22 cellular contexts compared by ENCODE assay signal in genomic region chr5:107135391-107135790, GRCh38.
DNase-seq lines count a peak whose midpoint lies in the region; ATAC-seq and TF ChIP-seq lines count a peak whose summit lies in the region.
"Had no signal": no experiment of that assay in that cellular context is flagged by ENCODE, and none has a peak within 500 bp of the region (broad histone marks: within the 10 kb centered on the region; RNA-seq: fewer than 3 reads in every experiment).

No MANE protein-coding gene starts in this region.

- H3K4me2 ChIP-seq in skeletal muscle satellite cell (ENCODE audit: low read length), result peak overlapping the region; percentile 51

- ATAC-seq in HG03039 (IDR thresholded peaks at IDR 0.05; ENCODE audit: unreplicated experiment) (no peak), GM19328 (IDR thresholded peaks at IDR 0.05; ENCODE audit: unreplicated experiment) (no peak), sciatic nerve (no peak)
- ATAC-seq: activated CD4-positive, CD25-positive, alpha-beta regulatory T cell treated with anti-CD3 and anti-CD28 coated beads, Interleukin-2, amount 50 U/mL, for 24 hours; activated T-helper 17 cell treated with anti-CD3 and anti-CD28 coated beads, Interleukin-2, amount 50 U/mL, for 72 hours; natural killer cell treated with Interleukin-12 subunit alpha and Interleukin-12 subunit beta and Interleukin-15 and Interleukin-18, amount 100 ng/mL, for 72 hours had no signal

- H3K4me3 ChIP-seq in astrocyte of the spinal cord (ENCODE audit: low read depth, low read length) (no peak overlapping the region), fibroblast of the aortic adventitia (ENCODE audit: low read depth, low read length) (no peak overlapping the region), skeletal muscle satellite cell (ENCODE audit: low read length) (no peak overlapping the region)

- no peaks in the 10 kb centered on the region for H3K27me3 ChIP-seq in skeletal muscle satellite cell (ENCODE audit: control insufficient read depth, insufficient read depth, low read length)
- H3K27me3 ChIP-seq: BE2C had no signal

- no peak for TF ChIP-seq CTCF in astrocyte of the spinal cord (IDR thresholded peaks at IDR 0.05; ENCODE audit: low read depth, low read length)
- no peak for TF ChIP-seq CTCF in fibroblast of the aortic adventitia (IDR thresholded peaks at IDR 0.05; ENCODE audit: insufficient read depth, low read length)

- no peaks in the 10 kb centered on the region for H3K36me3 ChIP-seq in skeletal muscle satellite cell (ENCODE audit: insufficient read depth, low read length)
- H3K36me3 ChIP-seq: BE2C had no signal

- H3K4me1 ChIP-seq in skeletal muscle satellite cell (ENCODE audit: control insufficient read depth, insufficient read depth, low read length), result peaks cover 13% of the 10 kb centered on the region
- H3K4me1 ChIP-seq: BE2C, Caco-2 had no signal

- H3K9ac ChIP-seq in skeletal muscle satellite cell (ENCODE audit: low read depth, low read length), result peak overlapping the region; percentile 34

- in situ Hi-C loops in astrocyte of the spinal cord (cut with HindIII; ENCODE audit: low sequenced_read_pairs), result no loop called here

- intact Hi-C loops in sciatic nerve (cut with DNase I), result no loop called here

- peaks cover 5% of the 10 kb centered on the region for H3K9me3 ChIP-seq in skeletal muscle satellite cell (replicated peaks; ENCODE audit: low read length)
- H3K9me3 ChIP-seq: BE2C had no signal

- peak; percentile 49 for DNase-seq in LHCN-M2 (ENCODE audit: low read depth)
- peak; percentile 64 for DNase-seq in astrocyte of the spinal cord (ENCODE audit: low read depth, low spot score)
- DNase-seq in fibroblast of the aortic adventitia (ENCODE audit: low read depth), result peak; percentile 44
- no peak for DNase-seq in sciatic nerve (ENCODE audit: low spot score)
- no peak for DNase-seq in NCI-H69 (lab: John Stamatoyannopoulos, UW)
- DNase-seq: activated naive CD8-positive, alpha-beta T cell treated with anti-CD3 and anti-CD28 coated beads, Interleukin-2, amount 10 ng/mL, durations not matched to agents 7 days and 5 days; BE2C; Caco-2; caudate nucleus; H7; hippocampal formation; NCI-H1436 treated with DMSO at 0.1 percent for 48 hours; NCI-H2171; NCI-H748 treated with DMSO at 0.1 percent for 48 hours; small intestine; stimulated activated CD4-positive, alpha-beta T cell treated with anti-CD3 and anti-CD28 coated beads, Interleukin-4, amount 100 ng/mL, for 24 hours had no signal

Comparison
In these comparisons a context has a peak if more than half of its experiments do, and no peak if none do; other contexts are left out.
1. DNase-seq: peak in LHCN-M2 (single experiment), astrocyte of the spinal cord (single experiment) and fibroblast of the aortic adventitia (single experiment); none in sciatic nerve (single experiment) and NCI-H69 (single experiment).